In the genomic region with DNA sequence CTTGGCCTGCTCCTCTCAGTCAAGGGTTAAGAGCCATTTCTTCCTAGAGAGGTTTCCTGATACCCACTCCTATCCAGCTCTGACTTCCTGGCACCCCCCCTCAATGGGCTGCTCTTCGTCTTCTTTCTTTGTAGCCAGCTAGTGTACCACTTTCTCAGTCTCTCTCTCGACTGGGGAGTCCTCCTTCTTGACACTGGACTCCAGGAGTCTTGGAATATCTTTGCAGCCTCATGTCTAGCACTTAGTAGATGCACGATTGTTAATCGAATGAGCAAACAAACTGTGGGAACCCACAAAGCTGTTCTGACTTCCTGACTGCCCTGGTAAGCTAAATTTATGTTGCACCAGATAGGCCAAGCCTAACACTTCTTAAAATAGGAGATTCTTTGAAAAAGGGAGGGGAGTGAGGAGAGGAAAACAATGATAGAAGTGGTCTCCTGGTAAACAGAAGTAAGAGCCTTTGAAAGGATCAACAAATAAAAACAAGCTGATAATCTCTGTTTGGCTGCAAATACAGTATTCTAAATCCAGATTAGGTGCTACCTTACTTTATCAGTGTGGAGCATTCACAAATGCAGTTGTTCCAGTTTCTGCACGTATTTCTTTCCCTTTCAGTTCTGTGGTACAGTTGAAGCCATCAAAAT, we compare ENCODE assay signal across 10 cellular contexts.
DNase-seq lines count a peak whose midpoint lies in the region; ATAC-seq, FAIRE-seq and TF ChIP-seq lines count a peak whose summit lies in the region.
"Had no signal": no experiment of that assay in that cellular context is flagged by ENCODE, and none has a peak within 500 bp of the region (broad histone marks: within the 10 kb centered on the region; RNA-seq: fewer than 3 reads in every experiment).

No MANE protein-coding gene starts in this region.

- BruUV-seq in K562 (replicated peaks; lab: Mats Ljungman, UMichigan): no TSS peak

- H3K23ac ChIP-seq in neuronal stem cell (ENCODE audit: low read depth, low read length, poor library complexity): no peak overlapping the region

- CTCF ChIA-PET in K562 (lab: Yijun Ruan, JAX; ENCODE audit: low intra/inter-chr PET ratio): no interaction called here
- CTCF ChIA-PET in GM10248 (lab: Yijun Ruan, JAX): interaction anchor here (1.3 kb wide), 1 partner anchor 44 kb away, joined by 3 read pairs; no protein-coding TSS in a partner anchor

- H4K20me1 ChIP-seq in K562 (replicated peaks; ENCODE audit: control insufficient read depth, insufficient read depth, low read length): no peaks in the 10 kb centered on the region

- H3K27me3 ChIP-seq in K562 (ENCODE audit: control insufficient read depth in 2 of 2, insufficient read depth in 2 of 2, low read length in 2 of 2) (no peaks in the 10 kb centered on the region), neuronal stem cell (ENCODE audit: control insufficient read depth in 3 of 3, insufficient read depth in 3 of 3, low read depth in 1 of 3, low read length in 3 of 3) (no peaks in the 10 kb centered on the region)

- POLR2A ChIA-PET in K562 (lab: Yijun Ruan, JAX) (interaction anchor here (0.6 to 2.0 kb wide), 7 partner anchors 13 to 161 kb away, joined by 3 to 33 read pairs (median 5); partner anchors contain the start of gene CITED2), GM10248 (lab: Yijun Ruan, JAX) (no interaction called here)

- peak overlapping the region; percentile 18 for H3K18ac ChIP-seq in neuronal stem cell (ENCODE audit: low read length)

- no peak overlapping the region for H3K4ac ChIP-seq in neuronal stem cell (ENCODE audit: low read length)

- intact Hi-C loops in K562 (cut with micrococcal nuclease): loop anchor here (1.0 to 10.0 kb wide), 4 partner anchors 37 to 390 kb away; no protein-coding TSS in a partner anchor

- H3K4me3 ChIP-seq in GM12865 (ENCODE audit: low read depth, low read length): no peak overlapping the region
- no peak overlapping the region for H3K4me3 ChIP-seq in Jurkat, Clone E6-1 (ENCODE audit: low read length)
- 0 out of 2 replicates have a peak overlapping the region, but pooled peaks have one; percentile 5 for H3K4me3 ChIP-seq in K562
- no peak overlapping the region for H3K4me3 ChIP-seq in neuronal stem cell (ENCODE audit: low read length in 2 of 2)

- WGBS in K562 (ENCODE audit: insufficient coverage, low coverage, missing lambda C conversion rate): 3% methylated on average over 5 of the region's 5 CpGs
- no CpG with 5 or more reads among the region's 5 CpGs for WGBS in neuronal stem cell (ENCODE audit: extremely low coverage in 2 of 2, insufficient read length in 2 of 2, insufficient replicate concordance in 1 of 2), 2 donors

- FAIRE-seq in K562 (lab: Jason Lieb, UNC): peak; percentile 76

- H3K36me3 ChIP-seq in K562 (ENCODE audit: control insufficient read depth, insufficient read depth, low read length) (no peaks in the 10 kb centered on the region), neuronal stem cell (replicated peaks in 1 of 2; ENCODE audit: control insufficient read depth in 2 of 2, insufficient read depth in 2 of 2, low read length in 2 of 2) (no peaks in the 10 kb centered on the region)

- no peak overlapping the region for H2BK12ac ChIP-seq in neuronal stem cell (ENCODE audit: low read length)

- H2AK5ac ChIP-seq in neuronal stem cell (ENCODE audit: low read depth, low read length): no peak overlapping the region

- DNase-seq in GM12865 (ENCODE audit: low read depth) (peak; percentile 15), K562 (ENCODE audit: extremely low read depth in 1 of 4, low spot score in 3 of 4) (peak in 2 of 4 experiments; percentile 50 to 77), neuronal stem cell (ENCODE audit: low spot score) (no peak), GM10248 (ENCODE audit: extremely low spot score) (no peak), GM10266 (ENCODE audit: extremely low spot score) (no peak)
- peak; percentile 6 for DNase-seq in Jurkat, Clone E6-1 (ENCODE audit: low read depth, low spot score)
- DNase-seq in stimulated activated naive CD4-positive, alpha-beta T cell treated with Interleukin-2 at 50 U/mL for 16 hours (lab: John Stamatoyannopoulos, UW): no peak
- DNase-seq: activated CD8-positive, alpha-beta memory T cell treated with anti-CD3 and anti-CD28 coated beads, Interleukin-2, amount 50 U/mL, for 4 hours had no signal

- no peak overlapping the region for H4K8ac ChIP-seq in neuronal stem cell (ENCODE audit: low read depth, low read length)

- in situ Hi-C loops in K562 (cut with MboI): no loop called here

- no peaks in the 10 kb centered on the region for H3K9me1 ChIP-seq in K562 (ENCODE audit: control insufficient read depth, insufficient read depth, low read length)

- peak; percentile 52 for TF ChIP-seq EP300 in K562 (IDR thresholded peaks at IDR 0.05; ENCODE audit: low read length)

- H2AFZ ChIP-seq in K562 (ENCODE audit: low read depth, low read length) (peak overlapping the region; percentile 83), neuronal stem cell (ENCODE audit: low read length) (peak overlapping the region; percentile 34)

- no peak overlapping the region for H2BK120ac ChIP-seq in neuronal stem cell (ENCODE audit: low read depth, low read length)

- H3K9me3 ChIP-seq in K562 (replicated peaks; ENCODE audit: control insufficient read depth, insufficient read depth, low read depth, low read length) (no peaks in the 10 kb centered on the region), neuronal stem cell (replicated peaks in 1 of 2; ENCODE audit: control insufficient read depth in 2 of 2, insufficient read depth in 1 of 2, low read depth in 1 of 2, low read length in 2 of 2) (no peaks in the 10 kb centered on the region)

- peak overlapping the region; percentile 67 to 80; a peak in 3 of 4 replicates for H3K9ac ChIP-seq in K562 (ENCODE audit: insufficient read depth in 1 of 2, low read depth in 2 of 2, low read length in 2 of 2)
- H3K9ac ChIP-seq in neuronal stem cell (ENCODE audit: low read depth, low read length, poor library complexity): no peak overlapping the region
- H3K9ac ChIP-seq: KMS-11 had no signal

- no peaks in the 10 kb centered on the region for H3K79me1 ChIP-seq in neuronal stem cell (ENCODE audit: low read depth, low read length)

- peak overlapping the region; percentile 6 for H4K91ac ChIP-seq in neuronal stem cell (ENCODE audit: low read depth, low read length, poor library complexity)

- H3K14ac ChIP-seq in neuronal stem cell (ENCODE audit: low read length): no peak overlapping the region

- no peak overlapping the region for H2BK15ac ChIP-seq in neuronal stem cell (ENCODE audit: low read length)

- peak; percentile 61 for ATAC-seq in K562
- ATAC-seq in GM21717 (IDR thresholded peaks at IDR 0.05; ENCODE audit: unreplicated experiment): no peak

- no peaks in the 10 kb centered on the region for H3K79me2 ChIP-seq in K562 (ENCODE audit: control insufficient read depth, insufficient read depth, low read length)

- H3K4me1 ChIP-seq in K562 (replicated peaks in 1 of 2; ENCODE audit: control insufficient read depth in 2 of 2, insufficient read depth in 2 of 2, low read length in 2 of 2) (peaks cover 10 to 42% of the 10 kb centered on the region in 2 experiments; a peak in 4 of 5 replicates), neuronal stem cell (ENCODE audit: control insufficient read depth in 2 of 2, insufficient read depth in 1 of 2, low read depth in 1 of 2, low read length in 2 of 2) (peaks cover 3 to 7% of the 10 kb centered on the region in 2 donors)

- no peak for TF ChIP-seq CTCF in GM12865 (IDR thresholded peaks at IDR 0.05; ENCODE audit: insufficient read depth, low read depth, low read length, missing control alignments)
- TF ChIP-seq CTCF in K562 (IDR thresholded peaks at IDR 0.05 in 2 of 3, conservative IDR thresholded peaks at IDR 0.05 in 1 of 3; ENCODE audit: insufficient read depth in 2 of 3, low read depth in 1 of 3, low read length in 3 of 3): no peak
- TF ChIP-seq CTCF in GM10248 (IDR thresholded peaks at IDR 0.05; ENCODE audit: control extremely low read depth, extremely low read depth, low read depth, missing control alignments): no peak
- TF ChIP-seq CTCF in GM10266 (IDR thresholded peaks at IDR 0.05; ENCODE audit: control insufficient read depth, insufficient read depth, low read depth, missing control alignments): no peak

- TF ChIP-seq RAD21 in K562 (CRISPR knock-in tag; conservative IDR thresholded peaks at IDR 0.05 in 1 of 2, IDR thresholded peaks at IDR 0.05 in 1 of 2): no peak; a peak in 1 of 4 replicates

- H3K27ac ChIP-seq in K562 (ENCODE audit: extremely low read depth, low read depth, low read length) (peak overlapping the region; percentile 70), neuronal stem cell (replicated peaks; ENCODE audit: low read length) (no peak overlapping the region)
- H3K27ac ChIP-seq: KMS-11 had no signal

- TF ChIP-seq POLR2A in K562 (conservative IDR thresholded peaks at IDR 0.05): no peak

- no peak overlapping the region for H2BK5ac ChIP-seq in neuronal stem cell (ENCODE audit: low read length)

- peak overlapping the region; percentile 69 for H3K4me2 ChIP-seq in K562 (ENCODE audit: insufficient read depth, low read length)
- no peak overlapping the region for H3K4me2 ChIP-seq in neuronal stem cell (ENCODE audit: insufficient read depth, low read length, poor library complexity, severe bottlenecking)
- H3K4me2 ChIP-seq: KMS-11 had no signal

TF ChIP-seq in K562, 482 proteins besides CTCF, POLR2A, EP300 and RAD21 (continues in another document):
- TF ChIP-seq RBFOX2 (IDR thresholded peaks at IDR 0.05; ENCODE audit: low read depth, low read length): no peak
- TF ChIP-seq EWSR1 (IDR thresholded peaks at IDR 0.05; ENCODE audit: borderline replicate concordance, low read depth, partially characterized antibody): no peak
- peak; percentile 81 for TF ChIP-seq CCNT2 (IDR thresholded peaks at IDR 0.05; ENCODE audit: borderline replicate concordance, extremely low read depth, insufficient read length, low read depth, low read length)
- 0 out of 2 replicates have a peak, but pooled peaks have one; percentile 13 for TF ChIP-seq DPF2 (IDR thresholded peaks at IDR 0.05)
- TF ChIP-seq FOXA3 (CRISPR knock-in tag; conservative IDR thresholded peaks at IDR 0.05 in 1 of 2, IDR thresholded peaks at IDR 0.05 in 1 of 2): peak in 1 of 2 experiments; percentile 61; a peak in 2 of 4 replicates
- TF ChIP-seq RAD51 (IDR thresholded peaks at IDR 0.05; ENCODE audit: borderline replicate concordance, low read depth): no peak
- peak; percentile 32; the same call in 1 of the 2 replicates for TF ChIP-seq SMARCA4 (IDR thresholded peaks at IDR 0.05)
- TF ChIP-seq ZBTB17 (CRISPR knock-in tag; IDR thresholded peaks at IDR 0.05): peak; percentile 44; the same call in 1 of the 2 replicates
- peak in 1 of 2 experiments; percentile 31; a peak in 1 of 3 replicates for TF ChIP-seq CBX3 (IDR thresholded peaks at IDR 0.05; ENCODE audit: borderline replicate concordance in 1 of 2, low read length in 2 of 2)
- TF ChIP-seq ZFX (CRISPR knock-in tag; IDR thresholded peaks at IDR 0.05): peak; percentile 50
- peak; percentile 89 for TF ChIP-seq SOX6 (IDR thresholded peaks at IDR 0.05)
- 0 out of 2 replicates have a peak, but pooled peaks have one; percentile 54 for TF ChIP-seq CTBP1 (IDR thresholded peaks at IDR 0.05; ENCODE audit: borderline replicate concordance)

Comparison
In these comparisons a context has a peak if more than half of its experiments do, and no peak if none do; other contexts are left out.
1. DNase-seq: peak in GM12865 (single experiment) and Jurkat, Clone E6-1 (single experiment); none in neuronal stem cell (single experiment), stimulated activated naive CD4-positive, alpha-beta T cell treated with Interleukin-2 at 50 U/mL for 16 hours (single experiment), GM10248 (single experiment) and GM10266 (single experiment).